21 cellular contexts compared by ENCODE assay signal in the genomic region with DNA sequence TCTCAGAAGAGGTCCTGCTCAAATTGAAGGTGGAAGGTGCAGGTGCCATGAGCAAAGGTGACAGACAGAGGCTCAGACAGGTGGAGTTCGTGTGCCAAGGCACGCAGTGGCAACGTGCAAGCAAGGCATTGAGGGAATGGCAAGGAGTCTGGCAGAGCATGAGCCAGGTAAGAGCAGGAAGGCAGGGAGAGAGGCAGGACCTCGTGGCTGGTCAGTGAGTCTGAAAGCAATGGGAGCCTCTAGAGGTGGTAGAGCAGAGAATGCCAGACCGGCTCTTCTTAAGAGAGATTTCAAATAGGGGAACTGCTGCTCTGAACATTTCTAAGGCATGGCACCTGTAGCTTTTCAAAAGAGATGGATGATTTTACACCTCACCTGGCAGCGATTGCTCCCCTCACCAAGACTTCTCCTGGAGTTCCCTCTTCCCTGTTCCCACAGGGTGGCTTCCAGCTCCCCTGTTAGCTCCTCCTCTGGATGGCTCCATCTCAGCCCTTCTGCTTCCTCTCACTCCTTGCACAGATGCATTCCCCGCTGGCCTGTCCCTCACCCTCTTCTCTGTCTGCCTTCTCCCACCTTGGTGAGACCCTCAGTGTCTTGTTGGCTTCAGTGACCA. TPM values are rescaled to one million over a fixed set of nuclear protein-coding genes. Genes with fewer than 3 reads are reported as not detected.
A peak's percentile ranks its signal among the peaks of the same experiment; 100 is the strongest.
DNase-seq lines count a peak whose midpoint lies in the region; ATAC-seq, FAIRE-seq and TF ChIP-seq lines count a peak whose summit lies in the region.
"Had no signal": no experiment of that assay in that cellular context is flagged by ENCODE, and none has a peak within 500 bp of the region (broad histone marks: within the 10 kb centered on the region; RNA-seq: fewer than 3 reads in every experiment).

No MANE protein-coding gene starts in this region.

- H3K23ac ChIP-seq in H1 (ENCODE audit: insufficient read length) = no peak overlapping the region

- no peak overlapping the region; the same call in 1 of the 2 replicates for H2BK5ac ChIP-seq in H1 (ENCODE audit: low read depth, low read length)

- no peak overlapping the region for H2BK20ac ChIP-seq in H1 (ENCODE audit: low read length)

- DNase-seq in GM12891 (ENCODE audit: insufficient read length, low spot score) = no peak
- DNase-seq in OCI-LY7 (ENCODE audit: low spot score) = peak; percentile 19
- no peak for DNase-seq in H1 (ENCODE audit: low read depth in 1 of 2, low spot score in 2 of 2)
- peak; percentile 25 for DNase-seq in prostate gland (ENCODE audit: low spot score)
- no peak for DNase-seq in EL
- DNase-seq in esophagus squamous epithelium (lab: John Stamatoyannopoulos, UW) = no peak
- DNase-seq in right cardiac atrium = no peak
- DNase-seq: activated B cell treated with CpG ODN at 0.5 μM for 24 hours; activated CD4-positive, alpha-beta memory T cell treated with anti-CD3 and anti-CD28 coated beads, Interleukin-2, amount 10 ng/mL, durations not matched to agents 7 days and 5 days; activated gamma-delta T cell treated with Interleukin-2 at 50 U/mL for 16 hours; GOT3; kidney; NCI-H1417 treated with DMSO at 0.1 percent for 48 hours; NCI-H2171; NCI-H69; stimulated activated CD4-positive, alpha-beta T cell treated with anti-CD3 and anti-CD28 coated beads, Interleukin-1b, Interleukin-23, amount 100 ng/mL, for 48 hours; stimulated activated naive CD4-positive, alpha-beta T cell had no signal

- H2BK120ac ChIP-seq in H1 (replicated peaks; ENCODE audit: low read depth, low read length) = no peak overlapping the region

- H3K4me2 ChIP-seq in OCI-LY7 (ENCODE audit: low read length) (no peak overlapping the region), H1 (ENCODE audit: insufficient read depth in 1 of 2, low read depth in 2 of 2, low read length in 2 of 2) (no peak overlapping the region)

- H4K20me1 ChIP-seq in OCI-LY7 (ENCODE audit: insufficient read depth, low read length) (no peaks in the 10 kb centered on the region), H1 (replicated peaks in 1 of 2; ENCODE audit: control insufficient read depth in 1 of 2, insufficient read depth in 2 of 2, low read length in 2 of 2) (peaks cover 0 to 2% of the 10 kb centered on the region in 2 experiments)

- H3K9me3 ChIP-seq in OCI-LY7 (ENCODE audit: low read length) = no peaks in the 10 kb centered on the region
- no peaks in the 10 kb centered on the region for H3K9me3 ChIP-seq in H1 (ENCODE audit: insufficient read depth in 2 of 2, low read depth in 1 of 2, low read length in 1 of 2)
- H3K9me3 ChIP-seq in prostate gland = no peaks in the 10 kb centered on the region
- H3K9me3 ChIP-seq in esophagus squamous epithelium = no peaks in the 10 kb centered on the region
- H3K9me3 ChIP-seq in right cardiac atrium (ENCODE audit: control insufficient read depth, low read length) = no peaks in the 10 kb centered on the region
- H3K9me3 ChIP-seq: tibial nerve had no signal

- H4K91ac ChIP-seq in H1 (replicated peaks; ENCODE audit: insufficient read length, low read length) = no peak overlapping the region

- H2AFZ ChIP-seq in OCI-LY7 (ENCODE audit: low read length) (no peak overlapping the region), H1 (ENCODE audit: low read length) (no peak overlapping the region)
- H2AFZ ChIP-seq: parathyroid adenoma had no signal

- peaks cover 12% of the 10 kb centered on the region; the same call in 1 of the 2 replicates for H3K79me1 ChIP-seq in H1 (ENCODE audit: low read depth, low read length)

- CTCF ChIA-PET in OCI-LY7 (lab: Charles Lee; ENCODE audit: unreplicated experiment) (interaction anchor here (0.6 kb wide), 1 partner anchor 140 kb away, joined by 3 read pairs; no protein-coding TSS in a partner anchor), H1 (lab: Charles Lee; ENCODE audit: partially characterized antibody) (interaction anchor here (1.2 kb wide), 1 partner anchor 39 kb away, joined by 3 read pairs; no protein-coding TSS in a partner anchor)

- H3K27me3 ChIP-seq in H1 (replicated peaks in 1 of 4; ENCODE audit: control insufficient read depth in 3 of 4, extremely low read depth in 1 of 4, insufficient read depth in 3 of 4, low read length in 3 of 4) (no peaks in the 10 kb centered on the region), prostate gland (replicated peaks; ENCODE audit: insufficient read depth) (no peaks in the 10 kb centered on the region), esophagus squamous epithelium (peaks cover 0 to 38% (median 0%) of the 10 kb centered on the region in 4 donors), right cardiac atrium (ENCODE audit: control insufficient read depth, insufficient read depth) (no peaks in the 10 kb centered on the region)

- no peak for TF ChIP-seq RAD21 in H1 (IDR thresholded peaks at IDR 0.05 in 1 of 2, conservative IDR thresholded peaks at IDR 0.05 in 1 of 2; ENCODE audit: low read depth in 2 of 2, low read length in 2 of 2)

- BruUV-seq in OCI-LY7 (replicated peaks; lab: Mats Ljungman, UMichigan) = no TSS peak

- no peak overlapping the region for H3K14ac ChIP-seq in H1 (ENCODE audit: insufficient read length)

- no peaks in the 10 kb centered on the region for H3K9me2 ChIP-seq in OCI-LY7 (ENCODE audit: insufficient read depth, low read length)

- no peak overlapping the region for H3K56ac ChIP-seq in H1 (replicated peaks; ENCODE audit: insufficient read length, low read depth, low read length)

- H3K9ac ChIP-seq in H1 (replicated peaks in 1 of 4; ENCODE audit: extremely low read depth in 1 of 4, low read depth in 3 of 4, low read length in 3 of 4) = no peak overlapping the region
- H3K9ac ChIP-seq: parathyroid adenoma had no signal

- no peak for TF ChIP-seq EP300 in H1 (IDR thresholded peaks at IDR 0.05; ENCODE audit: borderline replicate concordance in 1 of 2, low read depth in 2 of 2, low read length in 2 of 2)

- no peak for TF ChIP-seq POLR2A in GM12891 (IDR thresholded peaks at IDR 0.05; ENCODE audit: low read depth, low read length)
- no peak for TF ChIP-seq POLR2A in H1 (IDR thresholded peaks at IDR 0.05; ENCODE audit: control extremely low read depth in 1 of 2, low read depth in 2 of 2, low read length in 2 of 2)
- TF ChIP-seq POLR2A in prostate gland (IDR thresholded peaks at IDR 0.05) = no peak
- no peak for TF ChIP-seq POLR2A in esophagus squamous epithelium (IDR thresholded peaks at IDR 0.05)

- peaks cover 9% of the 10 kb centered on the region for H3K4me1 ChIP-seq in OCI-LY7 (ENCODE audit: insufficient read depth, low read length, poor library complexity, severe bottlenecking)
- H3K4me1 ChIP-seq in H1 (replicated peaks in 1 of 4; ENCODE audit: control insufficient read depth in 3 of 4, insufficient read depth in 4 of 4, low read length in 3 of 4) = peaks cover 2 to 8% (median 3%) of the 10 kb centered on the region in 4 experiments; a peak in 3 of 7 replicates
- H3K4me1 ChIP-seq in prostate gland (replicated peaks) = peaks cover 12% of the 10 kb centered on the region
- H3K4me1 ChIP-seq in esophagus squamous epithelium = peaks cover 29 to 69% (median 38%) of the 10 kb centered on the region in 3 donors
- H3K4me1 ChIP-seq in right cardiac atrium (ENCODE audit: control insufficient read depth, insufficient read depth, low read length) = peaks cover 6% of the 10 kb centered on the region

- ATAC-seq in HG03565 (IDR thresholded peaks at IDR 0.05; ENCODE audit: unreplicated experiment) (no peak), right cardiac atrium (no peak)

- no peak overlapping the region for H2BK15ac ChIP-seq in H1 (ENCODE audit: low read length)

- H3K23me2 ChIP-seq in H1 (ENCODE audit: low read depth, low read length) = peaks cover 3% of the 10 kb centered on the region; the same call in 1 of the 2 replicates

- no peak overlapping the region for H2AK5ac ChIP-seq in H1 (ENCODE audit: low read depth, low read length)

- no peak overlapping the region for H3K4me3 ChIP-seq in OCI-LY7 (ENCODE audit: low read depth, low read length, poor library complexity, severe bottlenecking)
- no peak overlapping the region for H3K4me3 ChIP-seq in H1 (ENCODE audit: extremely low read depth in 1 of 4, insufficient read depth in 2 of 4, low read depth in 3 of 4, low read length in 4 of 4)
- no peak overlapping the region for H3K4me3 ChIP-seq in prostate gland
- no peak overlapping the region for H3K4me3 ChIP-seq in esophagus squamous epithelium
- H3K4me3 ChIP-seq in right cardiac atrium (ENCODE audit: low read length) = no peak overlapping the region
- H3K4me3 ChIP-seq: tibial nerve had no signal

- H3K36me3 ChIP-seq in OCI-LY7 (ENCODE audit: insufficient read depth, low read length) (no peaks in the 10 kb centered on the region), H1 (ENCODE audit: control insufficient read depth in 2 of 4, insufficient read depth in 4 of 4, low read length in 3 of 4) (peaks cover 0 to 8% (median 0%) of the 10 kb centered on the region in 4 experiments; a peak in 3 of 8 replicates), prostate gland (no peaks in the 10 kb centered on the region), esophagus squamous epithelium (no peaks in the 10 kb centered on the region)
- H3K36me3 ChIP-seq: tibial nerve had no signal

- TF ChIP-seq CTCF in OCI-LY7 (conservative IDR thresholded peaks at IDR 0.05; ENCODE audit: low read length) (no peak), H1 (IDR thresholded peaks at IDR 0.05; ENCODE audit: control extremely low read depth in 1 of 3, insufficient read depth in 1 of 3, low read depth in 1 of 3, low read length in 3 of 3) (no peak), prostate gland (IDR thresholded peaks at IDR 0.05) (peak in 1 of 4 experiments; percentile 14), esophagus squamous epithelium (IDR thresholded peaks at IDR 0.05) (no peak)

- FAIRE-seq in GM12891 (lab: Jason Lieb, UNC) (peak; percentile 5), H1 (lab: Jason Lieb, UNC) (no peak)
- FAIRE-seq: HTR-8/SVneo, kidney had no signal

- no peak overlapping the region for H3K4ac ChIP-seq in H1 (replicated peaks; ENCODE audit: insufficient read length, low read depth, low read length)

- no peak overlapping the region for H3K18ac ChIP-seq in H1 (ENCODE audit: extremely low read depth, low read length)

- 88% methylated on average over 7 of the region's 7 CpGs; no CpG with 5 or more reads in 1 of the 2 experiments for WGBS in H1 (ENCODE audit: extremely low coverage in 1 of 2, insufficient coverage in 1 of 2, insufficient read length in 1 of 2, insufficient replicate concordance in 2 of 2, low coverage in 1 of 2, low lambda C conversion rate in 2 of 2, missing lambda C conversion rate in 1 of 2), 2 experiments
- WGBS in prostate gland = 83% methylated on average over 7 of the region's 7 CpGs
- 64 to 80% methylated on average over 7 of the region's 7 CpGs for WGBS in esophagus squamous epithelium, 2 donors
- 83% methylated on average over 7 of the region's 7 CpGs for WGBS in right cardiac atrium

- peak overlapping the region; percentile 32; the same call in 1 of the 2 replicates for H2BK12ac ChIP-seq in H1 (ENCODE audit: low read depth, low read length)

- POLR2A ChIA-PET in OCI-LY7 (lab: Charles Lee) (interaction anchor here (0.7 kb wide), 1 partner anchor 36 kb away, joined by 3 read pairs; no protein-coding TSS in a partner anchor), H1 (lab: Charles Lee; ENCODE audit: partially characterized antibody) (interaction anchor here (0.9 to 1.2 kb wide), 2 partner anchors 10 to 35 kb away, joined by 3 to 4 read pairs; no protein-coding TSS in a partner anchor)

- H3K27ac ChIP-seq in OCI-LY7 (ENCODE audit: low read depth, low read length, poor library complexity, severe bottlenecking) = no peak overlapping the region
- H3K27ac ChIP-seq in H1 (ENCODE audit: low read depth, low read length) = 0 out of 2 replicates have a peak overlapping the region, but pooled peaks have one; percentile 11
- H3K27ac ChIP-seq in prostate gland = peak overlapping the region; percentile 7 to 13
- peak overlapping the region in 2 of 4 donors; percentile 34 to 50 for H3K27ac ChIP-seq in esophagus squamous epithelium
- no peak overlapping the region for H3K27ac ChIP-seq in right cardiac atrium (ENCODE audit: low read length)
- H3K27ac ChIP-seq: parathyroid adenoma, tibial nerve had no signal

- no peaks in the 10 kb centered on the region for H3K79me2 ChIP-seq in OCI-LY7 (ENCODE audit: insufficient read depth, low read depth, low read length)
- H3K79me2 ChIP-seq in H1 (ENCODE audit: control insufficient read depth in 1 of 2, insufficient read depth in 2 of 2, low read length in 2 of 2) = peaks cover 0 to 16% of the 10 kb centered on the region in 2 experiments; a peak in 1 of 4 replicates
- H3K79me2 ChIP-seq: parathyroid adenoma had no signal

- no peak overlapping the region for H4K5ac ChIP-seq in H1 (ENCODE audit: insufficient read length, low read depth, low read length)

- intact Hi-C loops in OCI-LY7 (cut with micrococcal nuclease; ENCODE audit: unreplicated experiment) (no loop called here), prostate gland (cut with DNase I) (no loop called here), esophagus squamous epithelium (cut with DNase I) (no loop called here), right cardiac atrium (cut with DNase I) (no loop called here)

- no peak overlapping the region for H4K8ac ChIP-seq in H1 (ENCODE audit: extremely low read depth, insufficient read depth, low read length)

RNA-seq across cellular contexts. Expression of a gene that starts 2.7 kb away (rescaled TPM):
- polyA plus RNA-seq in GM12891 (2012; ENCODE audit: low read depth, missing spikeins) = 0.56 TPM
- total RNA-seq in OCI-LY7 (2014; rRNA removed; shearing (Covaris generic)) = 1.6 and 2.1 TPM in 2 replicates
- 4.1 and 5.6 TPM in 2 replicates for total RNA-seq in OCI-LY7 (2022)
- total RNA-seq in H1 (2021; fragmentation: NEBNext Ultra II Directional; extraction: Animal tissue kit (Norgen Biotek cat#: 25700)) = 25.0 and 26.7 TPM in 2 replicates
- polyA plus RNA-seq in H1 (2011; rRNA removed) = 7.7 and 8.2 TPM in 2 replicates
- 9.7 TPM for polyA plus RNA-seq in H1 (2011; cell fraction: cytosol; rRNA removed)
- polyA plus RNA-seq in H1 (2011; cell fraction: nucleus; rRNA removed) = 38.5 TPM
- 11.7 to 14.7 TPM (median 13.8 TPM) in 4 replicates for polyA plus RNA-seq in H1 (2012, experiment 1 of 2)
- 0.83 TPM for polyA plus RNA-seq in H1 (2012, experiment 2 of 2)
- 8.6 TPM for polyA plus RNA-seq in H1 (2013, experiment 1 of 2)
- 7.7 TPM for polyA plus RNA-seq in H1 (2013, experiment 2 of 2)
- 60.7 and 75.9 TPM in 2 replicates for polyA minus RNA-seq in H1 (2011; rRNA and poly(A)+ RNA removed)
- polyA minus RNA-seq in H1 (2011; cell fraction: cytosol; rRNA and poly(A)+ RNA removed) = 19.1 TPM
- polyA minus RNA-seq in H1 (2011; cell fraction: nucleus; rRNA and poly(A)+ RNA removed) = 70.1 TPM
- 10 to 100 TPM; 53.5 to 59.9 TPM for total RNA-seq in prostate gland
- total RNA-seq in esophagus squamous epithelium = 10 to 100 TPM; 17.8 to 25.5 (median 23.6) TPM
- 1 to 10 TPM; 3.9 to 9.2 (median 4.6) TPM for total RNA-seq in right cardiac atrium
- 1.6 TPM for polyA plus RNA-seq in right cardiac atrium

Comparison
In these comparisons a context has a peak if more than half of its experiments do, and no peak if none do; other contexts are left out.
1. DNase-seq: peak in OCI-LY7 (single experiment) and prostate gland (single experiment); none in GM12891 (single experiment), H1 (0 of 2), EL (single experiment), esophagus squamous epithelium (single experiment) and right cardiac atrium (0 of 3).
2. H3K27ac ChIP-seq: peak in H1 (single experiment) and prostate gland (2 of 2); none in OCI-LY7 (single experiment) and right cardiac atrium (single experiment).